In genomic region chr3:172101107-172101506, GRCh38 we compare ENCODE assay signal across 11 cellular contexts.
DNase-seq lines count a peak whose midpoint lies in the region; ATAC-seq, FAIRE-seq and TF ChIP-seq lines count a peak whose summit lies in the region.
"Had no signal": no experiment of that assay in that cellular context is flagged by ENCODE, and none has a peak within 500 bp of the region (broad histone marks: within the 10 kb centered on the region; RNA-seq: fewer than 3 reads in every experiment).

No MANE protein-coding gene starts in this region.

- no peaks in the 10 kb centered on the region for H3K27me3 ChIP-seq in PC-3 (ENCODE audit: low read length)
- no peaks in the 10 kb centered on the region for H3K27me3 ChIP-seq in small intestine (ENCODE audit: control insufficient read depth in 2 of 2, insufficient read depth in 2 of 2, low read length in 2 of 2)

- peak; percentile 41 for ATAC-seq in GM18861 (IDR thresholded peaks at IDR 0.05; ENCODE audit: unreplicated experiment)
- peak; percentile 57 for ATAC-seq in GM21619 (IDR thresholded peaks at IDR 0.05; ENCODE audit: unreplicated experiment)
- ATAC-seq in HG03378 (IDR thresholded peaks at IDR 0.05; ENCODE audit: unreplicated experiment) = peak; percentile 34
- no peak for ATAC-seq in activated naive CD8-positive, alpha-beta T cell treated with anti-CD3 and anti-CD28 coated beads, Interleukin-2, amount 50 U/mL, for 24 hours
- ATAC-seq in PC-3 = no peak

- intact Hi-C loops in PC-3 (cut with micrococcal nuclease) = no loop called here

- WGBS in small intestine, 3 donors = 46 to 64% (median 48%) methylated on average over 3 of the region's 3 CpGs

- FAIRE-seq in small intestine (lab: Jason Lieb, UNC) = no peak

- TF ChIP-seq CTCF in PC-3 (conservative IDR thresholded peaks at IDR 0.05; ENCODE audit: low read depth, low read length) = no peak

- peaks cover 6% of the 10 kb centered on the region for H3K27me3 Mint-ChIP-seq in activated naive CD8-positive, alpha-beta T cell treated with anti-CD3 and anti-CD28 coated beads, Interleukin-2, amount 50 U/mL, for 24 hours

- POLR2A ChIA-PET in PC-3 (lab: Charles Lee; ENCODE audit: unreplicated experiment) = no interaction called here

- H3K4me3 Mint-ChIP-seq in activated naive CD8-positive, alpha-beta T cell treated with anti-CD3 and anti-CD28 coated beads, Interleukin-2, amount 50 U/mL, for 24 hours = no peak overlapping the region
- H3K4me3 Mint-ChIP-seq: activated T-helper 1 cell treated with anti-CD3 and anti-CD28 coated beads, Interleukin-12 subunit alpha, Interleukin-12 subunit beta, Interleukin-2, Interleukin-4 antibody, amounts not matched to agents 30 ng/mL and 10 ng/mL and 1 ng/mL, durations not matched to agents 14 hours and 24 hours and 36 hours had no signal

- H3K4me1 ChIP-seq in PC-3 (ENCODE audit: insufficient read depth, low read length) = peaks cover 21% of the 10 kb centered on the region
- peaks cover 3 to 16% of the 10 kb centered on the region in 2 donors for H3K4me1 ChIP-seq in small intestine (ENCODE audit: control insufficient read depth in 2 of 2, insufficient read depth in 1 of 2, low read depth in 1 of 2, low read length in 1 of 2)

- peaks cover 76% of the 10 kb centered on the region for H3K4me1 Mint-ChIP-seq in activated naive CD8-positive, alpha-beta T cell treated with anti-CD3 and anti-CD28 coated beads, Interleukin-2, amount 50 U/mL, for 24 hours

- BruUV-seq in PC-3 (replicated peaks; lab: Mats Ljungman, UMichigan) = no TSS peak

- H4K20me1 ChIP-seq in PC-3 (ENCODE audit: low read length) = peaks cover 55% of the 10 kb centered on the region

- no peak overlapping the region for H2AFZ ChIP-seq in PC-3 (ENCODE audit: low read length)

- H3K9me3 ChIP-seq in PC-3 (ENCODE audit: low read length) (no peaks in the 10 kb centered on the region), small intestine (ENCODE audit: control insufficient read depth, low read depth) (no peaks in the 10 kb centered on the region)

- H3K36me3 ChIP-seq in PC-3 (ENCODE audit: low read depth, low read length) = peaks cover 4% of the 10 kb centered on the region; the same call in 1 of the 2 replicates
- H3K36me3 ChIP-seq in small intestine (ENCODE audit: control insufficient read depth in 2 of 2, insufficient read depth in 2 of 2, low read length in 2 of 2) = no peaks in the 10 kb centered on the region

- H3K4me3 ChIP-seq in PC-3 (ENCODE audit: low read length) (no peak overlapping the region), small intestine (ENCODE audit: low read depth in 1 of 2, low read length in 2 of 2) (no peak overlapping the region)

- no peaks in the 10 kb centered on the region for H3F3A ChIP-seq in PC-3 (ENCODE audit: low read length, unreplicated experiment)

- DNase-seq in myocyte (ENCODE audit: low read depth) = peak; percentile 28
- DNase-seq in activated naive CD8-positive, alpha-beta T cell treated with anti-CD3 and anti-CD28 coated beads, Interleukin-2, amount 50 U/mL, for 24 hours = no peak
- no peak for DNase-seq in PC-3
- DNase-seq in GOT3 (lab: John Stamatoyannopoulos, UW) = no peak
- DNase-seq in small intestine = no peak
- DNase-seq: IMR-90, midbrain had no signal

- H3K79me2 ChIP-seq in PC-3 (ENCODE audit: low read length) = peaks cover 94% of the 10 kb centered on the region

- H3K4me2 ChIP-seq in PC-3 (ENCODE audit: low read length) = no peak overlapping the region

- H3K9me3 Mint-ChIP-seq in activated naive CD8-positive, alpha-beta T cell treated with anti-CD3 and anti-CD28 coated beads, Interleukin-2, amount 50 U/mL, for 24 hours = no peaks in the 10 kb centered on the region
- H3K9me3 Mint-ChIP-seq: activated T-helper 1 cell treated with anti-CD3 and anti-CD28 coated beads, Interleukin-12 subunit alpha, Interleukin-12 subunit beta, Interleukin-2, Interleukin-4 antibody, amounts not matched to agents 30 ng/mL and 10 ng/mL and 1 ng/mL, durations not matched to agents 14 hours and 24 hours and 36 hours had no signal

- CTCF ChIA-PET in PC-3 (lab: Charles Lee) = no interaction called here

- H3K27ac ChIP-seq in PC-3 (ENCODE audit: low read length) (no peak overlapping the region), small intestine (ENCODE audit: low read depth in 1 of 2, low read length in 1 of 2) (no peak overlapping the region)

- no peak overlapping the region for H3K27ac Mint-ChIP-seq in activated naive CD8-positive, alpha-beta T cell treated with anti-CD3 and anti-CD28 coated beads, Interleukin-2, amount 50 U/mL, for 24 hours
- H3K27ac Mint-ChIP-seq: activated T-helper 1 cell treated with anti-CD3 and anti-CD28 coated beads, Interleukin-12 subunit alpha, Interleukin-12 subunit beta, Interleukin-2, Interleukin-4 antibody, amounts not matched to agents 30 ng/mL and 10 ng/mL and 1 ng/mL, durations not matched to agents 14 hours and 24 hours and 36 hours had no signal

- H3K9me2 ChIP-seq in PC-3 (replicated peaks; ENCODE audit: low read length) = no peaks in the 10 kb centered on the region

- no peaks in the 10 kb centered on the region for H3K36me3 Mint-ChIP-seq in activated naive CD8-positive, alpha-beta T cell treated with anti-CD3 and anti-CD28 coated beads, Interleukin-2, amount 50 U/mL, for 24 hours (ENCODE audit: low read depth)

- H3K9ac ChIP-seq in PC-3 (ENCODE audit: low read length) = no peak overlapping the region

Comparison
In these comparisons a context has a peak if more than half of its experiments do, and no peak if none do; other contexts are left out.
1. ATAC-seq: peak in GM18861 (single experiment), GM21619 (single experiment) and HG03378 (single experiment); none in activated naive CD8-positive, alpha-beta T cell treated with anti-CD3 and anti-CD28 coated beads, Interleukin-2, amount 50 U/mL, for 24 hours (single experiment) and PC-3 (single experiment).